ENCODE assay signal across 20 cellular contexts in the genomic region with DNA sequence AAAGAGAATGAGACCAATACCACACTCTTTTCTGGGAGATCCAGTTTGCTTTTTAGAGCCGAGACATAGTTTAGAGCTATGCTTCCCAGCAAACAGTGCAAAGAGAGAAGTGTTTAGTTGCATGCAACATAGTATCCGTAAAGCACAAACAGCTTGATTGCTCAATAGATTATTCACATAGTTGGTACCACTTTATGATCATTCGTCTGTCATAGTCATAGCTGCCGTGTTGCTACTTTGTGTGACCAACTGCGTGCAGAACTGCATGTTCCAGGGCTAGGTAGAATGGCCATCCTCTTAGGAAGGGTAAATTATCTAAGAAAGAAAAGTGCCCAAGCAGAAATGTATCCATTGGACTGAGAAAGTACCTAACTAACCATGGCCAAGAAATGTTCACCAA.
"Had no signal": no experiment of that assay in that cellular context is flagged by ENCODE, and none has a peak within 500 bp of the region (broad histone marks: within the 10 kb centered on the region; RNA-seq: fewer than 3 reads in every experiment).

No MANE protein-coding gene starts in this region.

- ATAC-seq: effector memory CD8-positive, alpha-beta T cell; esophagus mucosa; gastroesophageal sphincter; heart left ventricle; left cardiac atrium; left lung; left ventricle myocardium superior; lower lobe of right lung had no signal

- H3K36me3 ChIP-seq: colonic mucosa, esophagus squamous epithelium, gastroesophageal sphincter, heart left ventricle, left lung, lower lobe of right lung had no signal

- H3K27me3 ChIP-seq: colonic mucosa, esophagus squamous epithelium, gastroesophageal sphincter, heart left ventricle, left lung had no signal

- H3K9me3 ChIP-seq: colonic mucosa, esophagus squamous epithelium, gastroesophageal sphincter, heart left ventricle, left lung, lower lobe of right lung had no signal

- H3K4me3 ChIP-seq: colonic mucosa, esophagus squamous epithelium, gastroesophageal sphincter, heart left ventricle, left lung, lower lobe of right lung had no signal

- H3K4me1 ChIP-seq: colonic mucosa, esophagus squamous epithelium, left lung, lower lobe of right lung had no signal

- H3K27ac ChIP-seq: colonic mucosa, epithelial cell of prostate, esophagus squamous epithelium, gastroesophageal sphincter, heart left ventricle, left lung, lower lobe of right lung had no signal

- DNase-seq: colonic mucosa; cortex of kidney; effector CD8-positive, alpha-beta T cell; effector memory CD8-positive, alpha-beta T cell; endodermal cell; erythroblast; esophagus squamous epithelium; foreskin fibroblast; foreskin melanocyte; heart left ventricle; hippocampal formation; left cardiac atrium; left lung; left ventricle myocardium superior; lower lobe of right lung; mesendoderm; midbrain had no signal
